ENCODE assay signal across 30 cellular contexts in the genomic region with DNA sequence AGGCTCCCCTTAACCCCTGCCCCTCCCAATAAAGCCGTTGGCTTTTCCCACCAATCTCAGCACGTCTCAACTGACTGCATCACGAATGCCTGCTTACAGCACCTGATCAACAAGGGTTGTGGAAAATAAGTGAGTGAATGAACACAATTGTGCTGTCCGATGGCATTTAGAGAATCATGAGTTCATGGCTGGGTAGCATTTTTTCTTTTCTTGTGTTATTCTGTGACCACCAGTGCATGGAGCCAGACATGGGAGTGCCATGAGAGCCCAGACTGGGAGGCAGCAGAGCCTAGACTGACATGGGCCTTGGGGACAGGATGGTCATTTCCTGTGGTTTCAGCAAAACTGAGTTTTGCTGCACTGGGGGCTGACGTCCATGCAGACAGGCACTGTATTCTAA.
"Had no signal": no experiment of that assay in that cellular context is flagged by ENCODE, and none has a peak within 500 bp of the region (broad histone marks: within the 10 kb centered on the region; RNA-seq: fewer than 3 reads in every experiment).

No MANE protein-coding gene starts in this region.

- H3K27ac ChIP-seq: adrenal gland, body of pancreas, coronary artery, dorsolateral prefrontal cortex, spleen, testis, WERI-Rb-1 had no signal

- H3K36me3 ChIP-seq: adrenal gland, heart left ventricle, spleen, uterus, WERI-Rb-1 had no signal

- DNase-seq: activated CD4-positive, alpha-beta memory T cell treated with anti-CD3 and anti-CD28 coated beads for 36 hours; activated CD4-positive, alpha-beta T cell treated with anti-CD3 and anti-CD28 coated beads, Interleukin-2, amount 10 ng/mL, durations not matched to agents 24 days and 14 days; activated CD8-positive, alpha-beta memory T cell treated with anti-CD3 and anti-CD28 coated beads, Interleukin-2, amount 50 U/mL, for 4 hours; activated effector memory CD4-positive, alpha-beta T cell treated with anti-CD3 and anti-CD28 coated beads, Interleukin-2, amount 50 U/mL, for 16 hours; activated naive CD4-positive, alpha-beta T cell treated with anti-CD3 and anti-CD28 coated beads for 36 hours; activated naive CD8-positive, alpha-beta T cell treated with anti-CD3 and anti-CD28 coated beads for 36 hours; activated T-cell treated with anti-CD3 and anti-CD28 coated beads, Interleukin-2, amount 50 U/mL, for 1 hour; adrenal gland; aorta; body of pancreas; cerebellar nuclear complex; dorsolateral prefrontal cortex; effector memory CD4-positive, alpha-beta T cell; erythroblast; heart left ventricle; hypothalamus; left ventricle myocardium superior; mammary epithelial cell; naive thymus-derived CD8-positive, alpha-beta T cell; occipital lobe; right cardiac atrium; spleen; stimulated activated naive CD8-positive, alpha-beta T cell treated with anti-CD3 and anti-CD28 coated beads, Interleukin-15, Interleukin-2, amounts not matched to agents 100 U/mL and 50 U/mL, for 24 hours; T-helper 17 cell; T1000; testis; trophoblast cell; uterus; WERI-Rb-1 had no signal

- H3K9me3 ChIP-seq: adrenal gland, body of pancreas, heart left ventricle, spleen, testis, uterus had no signal

- H3K27me3 ChIP-seq: adrenal gland, body of pancreas, heart left ventricle, spleen, testis, uterus had no signal

- H3K4me1 ChIP-seq: adrenal gland had no signal

- H3K4me3 ChIP-seq: adrenal gland, body of pancreas, coronary artery, dorsolateral prefrontal cortex, heart left ventricle, spleen, testis, uterus had no signal
